ENCODE assay signal across 1 cellular context in genomic region chr11:124278261-124278660, GRCh38.
TF ChIP-seq lines count a peak whose summit lies in the region.

No MANE protein-coding gene starts in this region.

TF ChIP-seq in IMR-90, 13 proteins besides CTCF, POLR2A, EP300 and RAD21:
- no peak for TF ChIP-seq MXI1 (IDR thresholded peaks at IDR 0.05; ENCODE audit: borderline replicate concordance, low read depth, low read length)
- TF ChIP-seq BHLHE40 (IDR thresholded peaks at IDR 0.05; ENCODE audit: low read depth, low read length) = no peak
- no peak for TF ChIP-seq NFE2L2 (IDR thresholded peaks at IDR 0.05; ENCODE audit: low read depth, low read length)
- no peak for TF ChIP-seq USF2 (IDR thresholded peaks at IDR 0.05; ENCODE audit: low read depth, low read length)
- no peak for TF ChIP-seq MAFK (IDR thresholded peaks at IDR 0.05; ENCODE audit: low read depth, low read length)
- TF ChIP-seq CEBPB (IDR thresholded peaks at IDR 0.05; ENCODE audit: low read depth, low read length) = no peak
- TF ChIP-seq CHD1 (IDR thresholded peaks at IDR 0.05; ENCODE audit: low read depth, low read length) = no peak
- no peak for TF ChIP-seq FOS (IDR thresholded peaks at IDR 0.05; ENCODE audit: low read depth, low read length)
- TF ChIP-seq RCOR1 (IDR thresholded peaks at IDR 0.05; ENCODE audit: insufficient replicate concordance, low read length) = no peak
- TF ChIP-seq RFX5 (IDR thresholded peaks at IDR 0.05; ENCODE audit: low read depth, low read length) = no peak
- TF ChIP-seq SMC3 (IDR thresholded peaks at IDR 0.05; ENCODE audit: low read depth, low read length) = no peak
- no peak for TF ChIP-seq ELK1 (IDR thresholded peaks at IDR 0.05; ENCODE audit: borderline replicate concordance, low read depth, low read length)
- no peak for TF ChIP-seq MAZ (IDR thresholded peaks at IDR 0.05; ENCODE audit: borderline replicate concordance, low read depth, low read length)
